Comparison of ENCODE assay signal across 27 cellular contexts in the genomic region with DNA sequence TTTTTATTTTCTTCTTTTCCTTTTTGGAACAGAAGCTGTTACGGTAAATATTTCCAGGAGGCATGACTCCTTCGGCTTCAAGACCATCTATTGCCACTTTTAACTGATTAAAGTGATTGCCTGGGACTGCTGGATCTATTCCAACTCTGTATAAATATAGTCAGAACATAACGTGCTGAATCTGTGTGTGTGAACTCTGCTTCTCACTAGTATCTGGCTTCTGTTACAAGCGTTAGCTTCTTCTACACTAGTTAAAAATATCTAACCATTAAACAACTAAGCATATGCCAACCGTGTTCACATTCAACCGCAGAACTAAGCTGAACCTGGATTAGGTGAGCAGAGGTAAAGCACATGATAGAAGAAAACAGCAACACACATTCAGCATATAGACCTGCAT. TPM values are rescaled to one million over a fixed set of nuclear protein-coding genes. Genes with fewer than 3 reads are reported as not detected.
A peak's percentile ranks its signal among the peaks of the same experiment; 100 is the strongest.
DNase-seq lines count a peak whose midpoint lies in the region; ATAC-seq and TF ChIP-seq lines count a peak whose summit lies in the region.
"Had no signal": no experiment of that assay in that cellular context is flagged by ENCODE, and none has a peak within 500 bp of the region (broad histone marks: within the 10 kb centered on the region; RNA-seq: fewer than 3 reads in every experiment).

No MANE protein-coding gene starts in this region.

- no peak overlapping the region for H2AK5ac ChIP-seq in IMR-90 (ENCODE audit: low read depth, low read length)

- no peak for TF ChIP-seq RAD21 in IMR-90 (IDR thresholded peaks at IDR 0.05; ENCODE audit: low read length)

- H3K9me1 ChIP-seq in IMR-90 (ENCODE audit: insufficient read depth, low read length) = peaks cover 14% of the 10 kb centered on the region; the same call in 1 of the 2 replicates

- H3K27me3 ChIP-seq in IMR-90 (ENCODE audit: control insufficient read depth, insufficient read depth, low read length) = no peaks in the 10 kb centered on the region
- H3K27me3 ChIP-seq in HAP-1 (ENCODE audit: low read depth) = no peaks in the 10 kb centered on the region
- H3K27me3 ChIP-seq: suprapubic skin, uterus had no signal

- no peak overlapping the region for H2AK9ac ChIP-seq in IMR-90 (replicated peaks; ENCODE audit: low read depth, low read length, poor library complexity)

- H3K4me1 ChIP-seq in IMR-90 (ENCODE audit: control insufficient read depth, insufficient read depth, low read length) (peaks cover 9% of the 10 kb centered on the region), HAP-1 (peaks cover 4% of the 10 kb centered on the region)

- H3K23ac ChIP-seq in IMR-90 (ENCODE audit: low read depth, low read length) = no peak overlapping the region

- H3K4me2 ChIP-seq in IMR-90 (ENCODE audit: low read depth, low read length) = no peak overlapping the region

- H3K56ac ChIP-seq in IMR-90 (ENCODE audit: extremely low read depth, insufficient read depth, low read length) = no peak overlapping the region

- H4K91ac ChIP-seq in IMR-90 (ENCODE audit: insufficient read depth, low read depth, low read length) = no peak overlapping the region; the same call in 1 of the 2 replicates

- BruUV-seq in IMR-90 (replicated peaks; lab: Mats Ljungman, UMichigan) = no TSS peak

- H2BK20ac ChIP-seq in IMR-90 (ENCODE audit: low read depth, low read length) = no peak overlapping the region

- H4K5ac ChIP-seq in IMR-90 (ENCODE audit: low read depth, low read length) = no peak overlapping the region

- H2BK15ac ChIP-seq in IMR-90 (ENCODE audit: low read depth, low read length) = peak overlapping the region; percentile 75; the same call in 1 of the 3 replicates

- H3K79me1 ChIP-seq in IMR-90 (ENCODE audit: low read depth in 1 of 2, low read length in 2 of 2) = peaks cover 4 to 34% of the 10 kb centered on the region in 2 experiments; a peak in 2 of 4 replicates

- POLR2A ChIA-PET in IMR-90 (lab: Charles Lee; ENCODE audit: unreplicated experiment) = no interaction called here

- H3K14ac ChIP-seq in IMR-90 (replicated peaks; ENCODE audit: low read depth, low read length) = no peak overlapping the region

- TF ChIP-seq CTCF in IMR-90 (conservative IDR thresholded peaks at IDR 0.05; ENCODE audit: low read depth, low read length) = no peak

- ATAC-seq in IMR-90 (ENCODE audit: low read depth) (no peak), left lobe of liver (peak; percentile 36)
- ATAC-seq: effector memory CD8-positive, alpha-beta T cell; stimulated activated naive B cell treated with anti-CD40 and anti-IgM and Interleukin-4, amounts not matched to agents 10 μg/mL and 1 μg/mL and 100 μg/mL, for 72 hours had no signal

- peak overlapping the region in 1 of 2 experiments; percentile 27; a peak in 1 of 4 replicates for H4K8ac ChIP-seq in IMR-90 (ENCODE audit: low read depth in 2 of 2, low read length in 2 of 2)

- peak overlapping the region; percentile 33; the same call in 1 of the 2 replicates for H3K18ac ChIP-seq in IMR-90 (ENCODE audit: low read depth, low read length)

- H3K4me3 ChIP-seq in IMR-90 (ENCODE audit: insufficient read depth, low read depth, low read length) (no peak overlapping the region), HAP-1 (no peak overlapping the region)
- H3K4me3 ChIP-seq: suprapubic skin, uterus had no signal

- DNase-seq in IMR-90 (no peak), caudate nucleus (lab: John Stamatoyannopoulos, UW) (no peak), left lobe of liver (ENCODE audit: low spot score) (no peak), NCI-H82 treated with DMSO at 0.1 percent for 48 hours (lab: John Stamatoyannopoulos, UW; ENCODE audit: unreplicated experiment) (no peak), posterior vena cava (ENCODE audit: low spot score) (no peak), HAP-1 (ENCODE audit: low spot score in 2 of 2) (no peak)
- DNase-seq: activated CD4-positive, alpha-beta memory T cell treated with anti-CD3 and anti-CD28 coated beads for 36 hours; activated CD4-positive, alpha-beta T cell treated with anti-CD3 and anti-CD28 coated beads for 1 hour; activated naive CD4-positive, alpha-beta T cell treated with anti-CD3 and anti-CD28 coated beads for 36 hours; amniotic stem cell; cortex of kidney; effector memory CD8-positive, alpha-beta T cell; EL; glutamatergic neuron; islet precursor cell; naive B cell; NCI-H1092; NCI-H1694 treated with DMSO at 0.1 percent for 48 hours; NCI-H2171; NCI-H510A treated with DMSO at 0.1 percent for 48 hours; posterior cingulate gyrus; SHP77; stimulated activated naive B cell treated with anti-CD40 and anti-IgM and Interleukin-4, amounts not matched to agents 10 μg/mL and 1 μg/mL and 100 μg/mL, for 72 hours; uterus had no signal

- CTCF ChIA-PET in IMR-90 (lab: Yijun Ruan, JAX) = no interaction called here

- H2AFZ ChIP-seq in IMR-90 (replicated peaks; ENCODE audit: low read length, poor library complexity) = no peak overlapping the region

- intact Hi-C loops in IMR-90 (cut with micrococcal nuclease) = no loop called here
- intact Hi-C loops in posterior vena cava (cut with DNase I) = no loop called here

- H2BK5ac ChIP-seq in IMR-90 (ENCODE audit: low read depth, low read length, poor library complexity, severe bottlenecking) = no peak overlapping the region

- H3K27ac ChIP-seq in IMR-90 (ENCODE audit: insufficient read depth, low read length) (no peak overlapping the region), caudate nucleus (ENCODE audit: low read depth, low read length) (peak overlapping the region; percentile 18), temporal lobe (ENCODE audit: low read depth, low read length) (peak overlapping the region; percentile 4)
- H3K27ac ChIP-seq: neutrophil, suprapubic skin, uterus had no signal

- TF ChIP-seq POLR2A in IMR-90 (IDR thresholded peaks at IDR 0.05; ENCODE audit: low read depth, low read length) = no peak

- H3K9ac ChIP-seq in IMR-90 (ENCODE audit: low read depth, low read length) = no peak overlapping the region

- peaks cover 3% of the 10 kb centered on the region; the same call in 1 of the 2 replicates for H4K20me1 ChIP-seq in IMR-90 (ENCODE audit: insufficient read depth, low read length)

- H2BK120ac ChIP-seq in IMR-90 (ENCODE audit: low read depth, low read length) = no peak overlapping the region

- H3K9me3 ChIP-seq in IMR-90 (ENCODE audit: control insufficient read depth, insufficient read depth, low read length) (no peaks in the 10 kb centered on the region), HAP-1 (no peaks in the 10 kb centered on the region)
- H3K9me3 ChIP-seq: neutrophil, suprapubic skin, uterus had no signal

- H3K4ac ChIP-seq in IMR-90 (ENCODE audit: low read depth, low read length) = no peak overlapping the region

- dilution Hi-C loops in IMR-90 (cut with HindIII; ENCODE audit: low sequenced_read_pairs, unreplicated experiment) = no loop called here

- H3K36me3 ChIP-seq in IMR-90 (ENCODE audit: control insufficient read depth, insufficient read depth, low read length) (peaks cover 14% of the 10 kb centered on the region), HAP-1 (replicated peaks) (no peaks in the 10 kb centered on the region)
- H3K36me3 ChIP-seq: neutrophil, suprapubic skin, uterus had no signal

- no CpG with 5 or more reads among the region's 6 CpGs for WGBS in IMR-90 (ENCODE audit: extremely low coverage in 2 of 2, insufficient read length in 1 of 2), 2 experiments

- in situ Hi-C loops in IMR-90 (cut with MboI; ENCODE audit: low sequenced_read_pairs) (no loop called here), HAP-1 (cut with MboI; ENCODE audit: low sequenced_read_pairs) (no loop called here)

TF ChIP-seq in IMR-90, 13 proteins besides CTCF, POLR2A, EP300 and RAD21:
- TF ChIP-seq CHD1 (IDR thresholded peaks at IDR 0.05; ENCODE audit: low read depth, low read length) (no peak), SMC3 (IDR thresholded peaks at IDR 0.05; ENCODE audit: low read depth, low read length) (no peak), RCOR1 (IDR thresholded peaks at IDR 0.05; ENCODE audit: insufficient replicate concordance, low read length) (no peak), NFE2L2 (IDR thresholded peaks at IDR 0.05; ENCODE audit: low read depth, low read length) (no peak), RFX5 (IDR thresholded peaks at IDR 0.05; ENCODE audit: low read depth, low read length) (no peak), MAFK (IDR thresholded peaks at IDR 0.05; ENCODE audit: low read depth, low read length) (no peak), FOS (IDR thresholded peaks at IDR 0.05; ENCODE audit: low read depth, low read length) (no peak), CEBPB (IDR thresholded peaks at IDR 0.05; ENCODE audit: low read depth, low read length) (no peak), MAZ (IDR thresholded peaks at IDR 0.05; ENCODE audit: borderline replicate concordance, low read depth, low read length) (no peak), BHLHE40 (IDR thresholded peaks at IDR 0.05; ENCODE audit: low read depth, low read length) (no peak), MXI1 (IDR thresholded peaks at IDR 0.05; ENCODE audit: borderline replicate concordance, low read depth, low read length) (no peak)
- TF ChIP-seq, protein P1, sequence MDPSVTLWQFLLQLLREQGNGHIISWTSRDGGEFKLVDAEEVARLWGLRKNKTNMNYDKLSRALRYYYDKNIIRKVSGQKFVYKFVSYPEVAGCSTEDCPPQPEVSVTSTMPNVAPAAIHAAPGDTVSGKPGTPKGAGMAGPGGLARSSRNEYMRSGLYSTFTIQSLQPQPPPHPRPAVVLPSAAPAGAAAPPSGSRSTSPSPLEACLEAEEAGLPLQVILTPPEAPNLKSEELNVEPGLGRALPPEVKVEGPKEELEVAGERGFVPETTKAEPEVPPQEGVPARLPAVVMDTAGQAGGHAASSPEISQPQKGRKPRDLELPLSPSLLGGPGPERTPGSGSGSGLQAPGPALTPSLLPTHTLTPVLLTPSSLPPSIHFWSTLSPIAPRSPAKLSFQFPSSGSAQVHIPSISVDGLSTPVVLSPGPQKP (IDR thresholded peaks at IDR 0.05; ENCODE audit: borderline replicate concordance, low read depth, low read length) = no peak
- TF ChIP-seq, protein P2, sequence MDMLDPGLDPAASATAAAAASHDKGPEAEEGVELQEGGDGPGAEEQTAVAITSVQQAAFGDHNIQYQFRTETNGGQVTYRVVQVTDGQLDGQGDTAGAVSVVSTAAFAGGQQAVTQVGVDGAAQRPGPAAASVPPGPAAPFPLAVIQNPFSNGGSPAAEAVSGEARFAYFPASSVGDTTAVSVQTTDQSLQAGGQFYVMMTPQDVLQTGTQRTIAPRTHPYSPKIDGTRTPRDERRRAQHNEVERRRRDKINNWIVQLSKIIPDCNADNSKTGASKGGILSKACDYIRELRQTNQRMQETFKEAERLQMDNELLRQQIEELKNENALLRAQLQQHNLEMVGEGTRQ (IDR thresholded peaks at IDR 0.05; ENCODE audit: low read depth, low read length) = no peak

RNA-seq across cellular contexts. Expression of gene TMTC1, which starts 49.0 kb away (rescaled TPM):
- 31.9 and 36.4 TPM in 2 replicates for total RNA-seq in IMR-90 (2012; rRNA removed)
- 10.6 and 12.5 TPM in 2 replicates for polyA plus RNA-seq in IMR-90 (2012; rRNA removed)
- polyA plus RNA-seq in IMR-90 (2012; cell fraction: cytosol; rRNA removed) = 6.4 and 7.7 TPM in 2 replicates
- 4.2 and 12.2 TPM in 2 replicates for polyA plus RNA-seq in IMR-90 (2012; cell fraction: nucleus; rRNA removed; ENCODE audit: low replicate concordance)
- 5.4 TPM for total RNA-seq in left lobe of liver
- total RNA-seq in temporal lobe = 8.9 TPM
- total RNA-seq in posterior vena cava = 10 to 100 TPM; 54.7 to 63.8 TPM
- total RNA-seq: activated naive CD4-positive, alpha-beta T cell treated with anti-CD3 and anti-CD28 coated beads for 36 hours had no signal
